Comparison of ENCODE assay signal across 19 cellular contexts in the genomic region with DNA sequence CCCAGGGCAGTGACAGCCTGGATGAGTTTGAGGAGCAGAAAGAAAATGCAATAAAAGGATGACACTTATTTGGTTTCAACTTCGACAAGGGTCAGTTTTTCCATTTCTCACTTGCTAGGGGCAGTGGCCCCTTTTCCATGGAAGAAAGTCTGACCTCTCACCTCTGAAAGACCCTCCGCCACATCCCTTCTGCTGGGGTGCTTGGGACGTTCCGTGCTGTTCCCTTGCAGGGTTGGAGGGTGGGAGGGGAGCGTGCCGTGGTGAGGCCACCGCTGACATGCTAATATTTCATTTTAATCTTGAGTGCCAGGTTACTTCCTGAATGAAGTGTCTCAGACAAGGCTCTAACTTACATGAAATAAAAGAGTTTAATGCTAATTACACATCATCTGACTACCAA. TPM values are rescaled to one million over a fixed set of nuclear protein-coding genes. Genes with fewer than 3 reads are reported as not detected.
A peak's percentile ranks its signal among the peaks of the same experiment; 100 is the strongest.
DNase-seq lines count a peak whose midpoint lies in the region; ATAC-seq, FAIRE-seq and TF ChIP-seq lines count a peak whose summit lies in the region.
"Had no signal": no experiment of that assay in that cellular context is flagged by ENCODE, and none has a peak within 500 bp of the region (broad histone marks: within the 10 kb centered on the region; RNA-seq: fewer than 3 reads in every experiment).

No MANE protein-coding gene starts in this region.

- H2BK120ac ChIP-seq in H1 (replicated peaks; ENCODE audit: low read depth, low read length) = no peak overlapping the region

- no peak for ATAC-seq in stimulated activated effector memory CD8-positive, alpha-beta T cell treated with anti-CD3 and anti-CD28 coated beads, Interleukin-12 subunit alpha, Interleukin-12 subunit beta, amount 100 ng/mL, for 72 hours
- no peak for ATAC-seq in activated CD8-positive, alpha-beta T cell treated with anti-CD3 and anti-CD28 coated beads for 36 hours
- ATAC-seq: GM12878, HCT116 had no signal

- H3K18ac ChIP-seq in H1 (ENCODE audit: extremely low read depth, low read length) = no peak overlapping the region

- WGBS in H1 (ENCODE audit: extremely low coverage in 1 of 2, insufficient coverage in 1 of 2, insufficient read length in 1 of 2, insufficient replicate concordance in 2 of 2, low coverage in 1 of 2, low lambda C conversion rate in 2 of 2, missing lambda C conversion rate in 1 of 2), 2 experiments = 70% methylated on average over 4 of the region's 7 CpGs; no CpG with 5 or more reads in 1 of the 2 experiments

- H3K36me3 Mint-ChIP-seq in stimulated activated effector memory CD8-positive, alpha-beta T cell treated with anti-CD3 and anti-CD28 coated beads, Interleukin-12 subunit alpha, Interleukin-12 subunit beta, amount 100 ng/mL, for 72 hours = no peaks in the 10 kb centered on the region
- no peaks in the 10 kb centered on the region for H3K36me3 Mint-ChIP-seq in activated CD8-positive, alpha-beta T cell treated with anti-CD3 and anti-CD28 coated beads for 36 hours (ENCODE audit: low read depth)
- H3K36me3 Mint-ChIP-seq: CD4-positive, alpha-beta memory T cell had no signal

- H3K27me3 Mint-ChIP-seq in activated CD8-positive, alpha-beta T cell treated with anti-CD3 and anti-CD28 coated beads for 36 hours = peaks cover 4% of the 10 kb centered on the region

- no peak overlapping the region for H3K14ac ChIP-seq in H1 (ENCODE audit: insufficient read length)

- DNase-seq in Karpas-422 = no peak
- DNase-seq in H1 (ENCODE audit: low read depth in 1 of 2, low spot score in 2 of 2) = no peak
- peak; percentile 15 for DNase-seq in osteoblast (ENCODE audit: insufficient read length, low spot score, missing footprints)
- DNase-seq in stimulated activated effector memory CD8-positive, alpha-beta T cell treated with anti-CD3 and anti-CD28 coated beads, Interleukin-12 subunit alpha, Interleukin-12 subunit beta, amount 100 ng/mL, for 72 hours (ENCODE audit: low spot score in 2 of 2) = no peak
- DNase-seq in DMS53 (lab: John Stamatoyannopoulos, UW) = no peak
- no peak for DNase-seq in activated CD8-positive, alpha-beta T cell treated with anti-CD3 and anti-CD28 coated beads for 36 hours
- DNase-seq: C1 segment of cervical spinal cord; Calu3; CD4-positive, alpha-beta memory T cell; COR-L47; EL; GDM1; GM23248; H9 had no signal

- H4K8ac ChIP-seq in H1 (ENCODE audit: extremely low read depth, insufficient read depth, low read length) = no peak overlapping the region

- H3K23ac ChIP-seq in H1 (ENCODE audit: insufficient read length) = no peak overlapping the region

- no peaks in the 10 kb centered on the region for H3K36me3 ChIP-seq in Karpas-422 (ENCODE audit: insufficient read depth, low read length)
- no peaks in the 10 kb centered on the region for H3K36me3 ChIP-seq in H1 (ENCODE audit: control insufficient read depth in 2 of 4, insufficient read depth in 4 of 4, low read length in 3 of 4)
- H3K36me3 ChIP-seq in osteoblast (ENCODE audit: insufficient read depth, low read length) = no peaks in the 10 kb centered on the region

- no peaks in the 10 kb centered on the region for H4K20me1 ChIP-seq in Karpas-422 (ENCODE audit: insufficient read depth, low read depth, low read length)
- no peaks in the 10 kb centered on the region for H4K20me1 ChIP-seq in H1 (replicated peaks in 1 of 2; ENCODE audit: control insufficient read depth in 1 of 2, insufficient read depth in 2 of 2, low read length in 2 of 2)
- H4K20me1 ChIP-seq in osteoblast (ENCODE audit: insufficient read depth, low read length) = no peaks in the 10 kb centered on the region

- H3K4me3 ChIP-seq in Karpas-422 (ENCODE audit: low read length) (no peak overlapping the region), H1 (ENCODE audit: extremely low read depth in 1 of 4, insufficient read depth in 2 of 4, low read depth in 3 of 4, low read length in 4 of 4) (no peak overlapping the region), osteoblast (ENCODE audit: insufficient read depth, low read length) (no peak overlapping the region)
- H3K4me3 ChIP-seq: GM12878, GM23248 had no signal

- H3K27ac Mint-ChIP-seq in stimulated activated effector memory CD8-positive, alpha-beta T cell treated with anti-CD3 and anti-CD28 coated beads, Interleukin-12 subunit alpha, Interleukin-12 subunit beta, amount 100 ng/mL, for 72 hours = no peak overlapping the region
- H3K27ac Mint-ChIP-seq in activated CD8-positive, alpha-beta T cell treated with anti-CD3 and anti-CD28 coated beads for 36 hours = no peak overlapping the region

- no peak overlapping the region for H4K5ac ChIP-seq in H1 (ENCODE audit: insufficient read length, low read depth, low read length)

- H3K9me2 ChIP-seq in Karpas-422 (replicated peaks; ENCODE audit: insufficient read depth, low read length) = no peaks in the 10 kb centered on the region

- no peaks in the 10 kb centered on the region for H3K79me2 ChIP-seq in Karpas-422 (ENCODE audit: low read length)
- no peaks in the 10 kb centered on the region for H3K79me2 ChIP-seq in H1 (ENCODE audit: control insufficient read depth in 1 of 2, insufficient read depth in 2 of 2, low read length in 2 of 2)
- no peaks in the 10 kb centered on the region for H3K79me2 ChIP-seq in osteoblast (ENCODE audit: insufficient read depth, low read length)

- H4K91ac ChIP-seq in H1 (replicated peaks; ENCODE audit: insufficient read length, low read length) = no peak overlapping the region

- peaks cover 17% of the 10 kb centered on the region for H3K4me1 ChIP-seq in Karpas-422 (ENCODE audit: low read length)
- peaks cover under 1 to 6% (median 4%) of the 10 kb centered on the region in 4 experiments; a peak in 6 of 7 replicates for H3K4me1 ChIP-seq in H1 (replicated peaks in 1 of 4; ENCODE audit: control insufficient read depth in 3 of 4, insufficient read depth in 4 of 4, low read length in 3 of 4)
- H3K4me1 ChIP-seq in osteoblast (ENCODE audit: insufficient read depth, low read length) = no peaks in the 10 kb centered on the region

- 0 out of 2 replicates have a peak overlapping the region, but pooled peaks have one; percentile 5 for H2BK12ac ChIP-seq in H1 (ENCODE audit: low read depth, low read length)

- H3K27ac ChIP-seq in Karpas-422 (ENCODE audit: low read length) (no peak overlapping the region), H1 (ENCODE audit: low read depth, low read length) (no peak overlapping the region), osteoblast (ENCODE audit: low read depth, low read length) (no peak overlapping the region)
- H3K27ac ChIP-seq: GM23248 had no signal

- no peaks in the 10 kb centered on the region for H3K9me3 Mint-ChIP-seq in stimulated activated effector memory CD8-positive, alpha-beta T cell treated with anti-CD3 and anti-CD28 coated beads, Interleukin-12 subunit alpha, Interleukin-12 subunit beta, amount 100 ng/mL, for 72 hours
- no peaks in the 10 kb centered on the region for H3K9me3 Mint-ChIP-seq in activated CD8-positive, alpha-beta T cell treated with anti-CD3 and anti-CD28 coated beads for 36 hours
- H3K9me3 Mint-ChIP-seq: H9 had no signal

- CTCF ChIA-PET in H1 (lab: Charles Lee; ENCODE audit: partially characterized antibody) = no interaction called here
- CTCF ChIA-PET in activated CD8-positive, alpha-beta T cell treated with anti-CD3 and anti-CD28 coated beads for 36 hours (lab: Charles Lee) = no interaction called here

- no peak overlapping the region for H3K56ac ChIP-seq in H1 (replicated peaks; ENCODE audit: insufficient read length, low read depth, low read length)

- no peak for TF ChIP-seq POLR2A in H1 (IDR thresholded peaks at IDR 0.05; ENCODE audit: control extremely low read depth in 1 of 2, low read depth in 2 of 2, low read length in 2 of 2)

- no peak overlapping the region for H2BK20ac ChIP-seq in H1 (ENCODE audit: low read length)

- H3K9ac ChIP-seq in Karpas-422 (ENCODE audit: low read length) = no peak overlapping the region
- H3K9ac ChIP-seq in H1 (replicated peaks in 1 of 4; ENCODE audit: extremely low read depth in 1 of 4, low read depth in 3 of 4, low read length in 3 of 4) = no peak overlapping the region
- H3K9ac ChIP-seq: GM23248 had no signal

- H2AK5ac ChIP-seq in H1 (ENCODE audit: low read depth, low read length) = no peak overlapping the region

- no peak for TF ChIP-seq CTCF in H1 (IDR thresholded peaks at IDR 0.05; ENCODE audit: control extremely low read depth in 1 of 3, insufficient read depth in 1 of 3, low read depth in 1 of 3, low read length in 3 of 3)
- TF ChIP-seq CTCF in osteoblast (IDR thresholded peaks at IDR 0.05; ENCODE audit: extremely low read depth, low read depth, low read length) = no peak
- TF ChIP-seq CTCF in activated CD8-positive, alpha-beta T cell treated with anti-CD3 and anti-CD28 coated beads for 36 hours (IDR thresholded peaks at IDR 0.05) = no peak

- no peaks in the 10 kb centered on the region for H3K4me1 Mint-ChIP-seq in stimulated activated effector memory CD8-positive, alpha-beta T cell treated with anti-CD3 and anti-CD28 coated beads, Interleukin-12 subunit alpha, Interleukin-12 subunit beta, amount 100 ng/mL, for 72 hours
- no peaks in the 10 kb centered on the region for H3K4me1 Mint-ChIP-seq in activated CD8-positive, alpha-beta T cell treated with anti-CD3 and anti-CD28 coated beads for 36 hours (ENCODE audit: low read depth)
- H3K4me1 Mint-ChIP-seq: CD4-positive, alpha-beta memory T cell had no signal

- H3K27me3 ChIP-seq in Karpas-422 (ENCODE audit: low read length) (no peaks in the 10 kb centered on the region; the same call in 1 of the 2 replicates), H1 (replicated peaks in 1 of 4; ENCODE audit: control insufficient read depth in 3 of 4, extremely low read depth in 1 of 4, insufficient read depth in 3 of 4, low read length in 3 of 4) (peaks cover 0 to 6% (median 0%) of the 10 kb centered on the region in 4 experiments; a peak in 2 of 7 replicates), osteoblast (ENCODE audit: insufficient read depth, low read length) (no peaks in the 10 kb centered on the region)

- no peak overlapping the region for H2AFZ ChIP-seq in Karpas-422 (ENCODE audit: low read length)
- no peak overlapping the region for H2AFZ ChIP-seq in H1 (ENCODE audit: low read length)
- H2AFZ ChIP-seq in osteoblast (ENCODE audit: low read length) = no peak overlapping the region
- H2AFZ ChIP-seq: GM23248 had no signal

- intact Hi-C loops in activated CD8-positive, alpha-beta T cell treated with anti-CD3 and anti-CD28 coated beads for 36 hours (cut with micrococcal nuclease) = no loop called here

- TF ChIP-seq RAD21 in H1 (IDR thresholded peaks at IDR 0.05 in 1 of 2, conservative IDR thresholded peaks at IDR 0.05 in 1 of 2; ENCODE audit: low read depth in 2 of 2, low read length in 2 of 2) = no peak

- no peak for TF ChIP-seq EP300 in H1 (IDR thresholded peaks at IDR 0.05; ENCODE audit: borderline replicate concordance in 1 of 2, low read depth in 2 of 2, low read length in 2 of 2)

- FAIRE-seq in H1 (lab: Jason Lieb, UNC) = no peak
- FAIRE-seq: GM12878, GM19239 had no signal

- H3K9me3 ChIP-seq in Karpas-422 (ENCODE audit: low read length) = no peaks in the 10 kb centered on the region
- no peaks in the 10 kb centered on the region for H3K9me3 ChIP-seq in H1 (ENCODE audit: insufficient read depth in 2 of 2, low read depth in 1 of 2, low read length in 1 of 2)
- no peaks in the 10 kb centered on the region for H3K9me3 ChIP-seq in osteoblast (ENCODE audit: low read depth, low read length)

- H2BK15ac ChIP-seq in H1 (ENCODE audit: low read length) = no peak overlapping the region

- no peaks in the 10 kb centered on the region for H3K23me2 ChIP-seq in H1 (ENCODE audit: low read depth, low read length)

- no peak overlapping the region for H3K4ac ChIP-seq in H1 (replicated peaks; ENCODE audit: insufficient read length, low read depth, low read length)

- POLR2A ChIA-PET in H1 (lab: Charles Lee; ENCODE audit: partially characterized antibody) = no interaction called here
- POLR2A ChIA-PET in activated CD8-positive, alpha-beta T cell treated with anti-CD3 and anti-CD28 coated beads for 36 hours (lab: Charles Lee) = no interaction called here

- H2BK5ac ChIP-seq in H1 (ENCODE audit: low read depth, low read length) = no peak overlapping the region

- no peak overlapping the region for H3K4me3 Mint-ChIP-seq in stimulated activated effector memory CD8-positive, alpha-beta T cell treated with anti-CD3 and anti-CD28 coated beads, Interleukin-12 subunit alpha, Interleukin-12 subunit beta, amount 100 ng/mL, for 72 hours
- H3K4me3 Mint-ChIP-seq in activated CD8-positive, alpha-beta T cell treated with anti-CD3 and anti-CD28 coated beads for 36 hours = no peak overlapping the region
- H3K4me3 Mint-ChIP-seq: CD4-positive, alpha-beta memory T cell; H9 had no signal

- H3K79me1 ChIP-seq in H1 (ENCODE audit: low read depth, low read length) = no peaks in the 10 kb centered on the region

- peak overlapping the region; percentile 20 for H3K4me2 ChIP-seq in Karpas-422 (ENCODE audit: low read depth, low read length, poor library complexity, severe bottlenecking)
- no peak overlapping the region for H3K4me2 ChIP-seq in H1 (ENCODE audit: insufficient read depth in 1 of 2, low read depth in 2 of 2, low read length in 2 of 2)
- no peak overlapping the region for H3K4me2 ChIP-seq in osteoblast (ENCODE audit: insufficient read depth, low read length)

RNA-seq across cellular contexts. Expression of a gene that starts 5.2 kb away (rescaled TPM):
- total RNA-seq in Karpas-422 (2014; rRNA removed; shearing (Covaris generic); ENCODE audit: low replicate concordance) = 7.0 and 11.6 TPM in 2 replicates
- 0.09 and 0.33 TPM in 2 replicates for total RNA-seq in H1 (2021; fragmentation: NEBNext Ultra II Directional; extraction: Animal tissue kit (Norgen Biotek cat#: 25700))
- 0.06 and 0.11 TPM in 2 replicates for polyA plus RNA-seq in H1 (2011; rRNA removed)
- 0.08 TPM for polyA plus RNA-seq in H1 (2011; cell fraction: cytosol; rRNA removed)
- 0.21 TPM for polyA plus RNA-seq in H1 (2011; cell fraction: nucleus; rRNA removed)
- polyA plus RNA-seq in H1 (2012, experiment 1 of 2) = 0.06 to 0.28 TPM (median 0.08 TPM) in 4 replicates
- 0.05 TPM for polyA plus RNA-seq in H1 (2012, experiment 2 of 2)
- 0.02 TPM for polyA plus RNA-seq in H1 (2013, experiment 1 of 2)
- 0.04 TPM for polyA plus RNA-seq in H1 (2013, experiment 2 of 2)
- 0.19 and 0.29 TPM in 2 replicates for polyA minus RNA-seq in H1 (2011; rRNA and poly(A)+ RNA removed)
- polyA minus RNA-seq in H1 (2011; cell fraction: cytosol; rRNA and poly(A)+ RNA removed) = not detected
- 0.40 TPM for polyA minus RNA-seq in H1 (2011; cell fraction: nucleus; rRNA and poly(A)+ RNA removed)
- not detected in 2 replicates for total RNA-seq in osteoblast
- not detected for total RNA-seq in activated CD8-positive, alpha-beta T cell treated with anti-CD3 and anti-CD28 coated beads for 36 hours
- total RNA-seq: A172, Calu3, GM12878, H9 had no signal
- polyA plus RNA-seq: BJ; CD4-positive, alpha-beta memory T cell; GM12878 had no signal
